In genomic region chr19:4376991-4377781, GRCh38 we compare ENCODE assay signal across 1 cellular context.
TF ChIP-seq lines count a peak whose summit lies in the region.

No MANE protein-coding gene starts in this region.

TF ChIP-seq in endothelial cell of umbilical vein, 7 proteins besides CTCF, POLR2A, EP300 and RAD21:
- no peak for TF ChIP-seq POLR2AphosphoS5 (IDR thresholded peaks at IDR 0.05; ENCODE audit: insufficient read depth, low read depth, low read length)
- TF ChIP-seq JUN (IDR thresholded peaks at IDR 0.05; ENCODE audit: borderline replicate concordance, insufficient read depth, insufficient read length, low read depth) = no peak
- TF ChIP-seq GATA2 (IDR thresholded peaks at IDR 0.05; ENCODE audit: insufficient read depth, insufficient read length, low read depth, low read length) = no peak
- no peak for TF ChIP-seq FOS (IDR thresholded peaks at IDR 0.05; ENCODE audit: borderline replicate concordance, insufficient read depth, low read length)
